15 cellular contexts compared by ENCODE assay signal in genomic region chr10:71239131-71239915, GRCh38. TPM values are rescaled to one million over a fixed set of nuclear protein-coding genes. Genes with fewer than 3 reads are reported as not detected.
"Had no signal": no experiment of that assay in that cellular context is flagged by ENCODE, and none has a peak within 500 bp of the region (broad histone marks: within the 10 kb centered on the region; RNA-seq: fewer than 3 reads in every experiment).

No MANE protein-coding gene starts in this region.

- H3K4me3 Mint-ChIP-seq: activated naive CD8-positive, alpha-beta T cell treated with anti-CD3 and anti-CD28 coated beads, Interleukin-2, amount 10 ng/mL, durations not matched to agents 7 days and 5 days; activated T-helper 1 cell treated with anti-CD3 and anti-CD28 coated beads, Interleukin-12 subunit alpha, Interleukin-12 subunit beta, Interleukin-2, Interleukin-4 antibody, amounts not matched to agents 30 ng/mL and 10 ng/mL and 1 ng/mL, durations not matched to agents 14 hours and 24 hours and 36 hours; natural killer cell treated with Interleukin-12 subunit alpha and Interleukin-12 subunit beta and Interleukin-15 and Interleukin-18, amount 100 ng/mL, for 72 hours; stimulated activated memory B cell treated with anti-CD40 and anti-IgM and Interleukin-4, amounts not matched to agents 10 μg/mL and 1 μg/mL and 100 μg/mL, for 72 hours had no signal

- H3K9me3 Mint-ChIP-seq: activated naive CD8-positive, alpha-beta T cell treated with anti-CD3 and anti-CD28 coated beads, Interleukin-2, amount 10 ng/mL, durations not matched to agents 7 days and 5 days; activated T-helper 1 cell treated with anti-CD3 and anti-CD28 coated beads, Interleukin-12 subunit alpha, Interleukin-12 subunit beta, Interleukin-2, Interleukin-4 antibody, amounts not matched to agents 30 ng/mL and 10 ng/mL and 1 ng/mL, durations not matched to agents 14 hours and 24 hours and 36 hours; natural killer cell treated with Interleukin-12 subunit alpha and Interleukin-12 subunit beta and Interleukin-15 and Interleukin-18, amount 100 ng/mL, for 72 hours; stimulated activated memory B cell treated with anti-CD40 and anti-IgM and Interleukin-4, amounts not matched to agents 10 μg/mL and 1 μg/mL and 100 μg/mL, for 72 hours; type B pancreatic cell had no signal

- H3K27me3 Mint-ChIP-seq: activated naive CD8-positive, alpha-beta T cell treated with anti-CD3 and anti-CD28 coated beads, Interleukin-2, amount 10 ng/mL, durations not matched to agents 7 days and 5 days had no signal

- H3K36me3 Mint-ChIP-seq: activated naive CD8-positive, alpha-beta T cell treated with anti-CD3 and anti-CD28 coated beads, Interleukin-2, amount 10 ng/mL, durations not matched to agents 7 days and 5 days; natural killer cell treated with Interleukin-12 subunit alpha and Interleukin-12 subunit beta and Interleukin-15 and Interleukin-18, amount 100 ng/mL, for 72 hours; stimulated activated memory B cell treated with anti-CD40 and anti-IgM and Interleukin-4, amounts not matched to agents 10 μg/mL and 1 μg/mL and 100 μg/mL, for 72 hours; type B pancreatic cell had no signal

- H3K36me3 ChIP-seq: gastrocnemius medialis, sigmoid colon, suprapubic skin had no signal

- H3K27ac Mint-ChIP-seq: activated naive CD8-positive, alpha-beta T cell treated with anti-CD3 and anti-CD28 coated beads, Interleukin-2, amount 10 ng/mL, durations not matched to agents 7 days and 5 days; natural killer cell treated with Interleukin-12 subunit alpha and Interleukin-12 subunit beta and Interleukin-15 and Interleukin-18, amount 100 ng/mL, for 72 hours; stimulated activated memory B cell treated with anti-CD40 and anti-IgM and Interleukin-4, amounts not matched to agents 10 μg/mL and 1 μg/mL and 100 μg/mL, for 72 hours; type B pancreatic cell had no signal

- H3K27ac ChIP-seq: gastrocnemius medialis, psoas muscle, sigmoid colon, suprapubic skin had no signal

- ATAC-seq: gastrocnemius medialis; left lobe of liver; natural killer cell treated with Interleukin-12 subunit alpha and Interleukin-12 subunit beta and Interleukin-15 and Interleukin-18, amount 100 ng/mL, for 72 hours; psoas muscle; stimulated activated memory B cell treated with anti-CD40 and anti-IgM and Interleukin-4, amounts not matched to agents 10 μg/mL and 1 μg/mL and 100 μg/mL, for 72 hours had no signal

- H3K4me1 Mint-ChIP-seq: activated naive CD8-positive, alpha-beta T cell treated with anti-CD3 and anti-CD28 coated beads, Interleukin-2, amount 10 ng/mL, durations not matched to agents 7 days and 5 days had no signal

- H3K27me3 ChIP-seq: gastrocnemius medialis, sigmoid colon, suprapubic skin had no signal

- DNase-seq: activated CD4-positive, CD25-positive, alpha-beta regulatory T cell treated with anti-CD3 and anti-CD28 coated beads, Interleukin-2, amount 50 U/mL, for 72 hours; activated naive CD8-positive, alpha-beta T cell treated with anti-CD3 and anti-CD28 coated beads, Interleukin-2, amount 10 ng/mL, durations not matched to agents 7 days and 5 days; anterior cingulate cortex; gastrocnemius medialis; psoas muscle; sigmoid colon; stimulated activated CD4-positive, alpha-beta T cell treated with anti-CD3 and anti-CD28 coated beads, Interleukin-12 subunit alpha, Interleukin-12 subunit beta, amount 100 ng/mL, for 4 hours; stimulated activated CD4-positive, alpha-beta T cell treated with anti-CD3 and anti-CD28 coated beads, Interleukin-2, amount 100 ng/mL, for 48 hours had no signal

- H3K4me3 ChIP-seq: gastrocnemius medialis, psoas muscle, sigmoid colon, suprapubic skin had no signal

- H3K9me3 ChIP-seq: gastrocnemius medialis, psoas muscle, sigmoid colon, suprapubic skin had no signal

RNA-seq across cellular contexts. Expression of gene UNC5B, which starts 27.0 kb away (rescaled TPM):
- total RNA-seq: T-helper 1 cell treated with Interleukin-12 subunit alpha and Interleukin-12 subunit beta and Interleukin-4 antibody, amounts not matched to agents 30 ng/mL and 1 ng/mL, for 36 hours had no signal
